In the genomic region with DNA sequence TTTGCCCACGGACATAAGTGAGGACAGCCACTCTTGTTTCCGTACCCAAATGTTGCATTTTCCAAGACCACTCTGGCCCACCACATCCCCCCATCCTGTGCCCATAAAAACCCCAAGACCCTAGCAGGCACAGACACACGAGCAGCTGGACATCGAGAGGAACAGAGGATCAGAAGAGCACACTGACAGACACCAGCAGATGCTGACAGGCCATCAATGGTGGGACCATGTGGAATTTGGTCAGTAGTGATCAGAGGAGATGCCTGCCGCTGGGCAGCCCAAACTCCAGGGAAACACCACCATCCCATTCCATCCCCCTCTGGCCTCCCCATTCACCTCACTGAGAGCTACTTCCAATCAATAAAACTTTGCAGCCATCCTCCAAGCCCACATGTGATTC, we compare ENCODE assay signal across 17 cellular contexts.
A peak's percentile ranks its signal among the peaks of the same experiment; 100 is the strongest.
DNase-seq lines count a peak whose midpoint lies in the region; ATAC-seq and TF ChIP-seq lines count a peak whose summit lies in the region.
"Had no signal": no experiment of that assay in that cellular context is flagged by ENCODE, and none has a peak within 500 bp of the region (broad histone marks: within the 10 kb centered on the region; RNA-seq: fewer than 3 reads in every experiment).

No MANE protein-coding gene starts in this region.

- H3K27me3 Mint-ChIP-seq in activated T-helper 1 cell treated with anti-CD3 and anti-CD28 coated beads, Interleukin-12 subunit alpha, Interleukin-12 subunit beta, Interleukin-2, Interleukin-4 antibody, amounts not matched to agents 30 ng/mL and 10 ng/mL and 1 ng/mL, durations not matched to agents 14 hours and 24 hours and 36 hours (ENCODE audit: insufficient read depth), result no peaks in the 10 kb centered on the region
- H3K27me3 Mint-ChIP-seq in activated CD4-positive, alpha-beta memory T cell treated with anti-CD3 and anti-CD28 coated beads, Interleukin-2, amount 10 ng/mL, durations not matched to agents 7 days and 5 days, result no peaks in the 10 kb centered on the region

- POLR2A ChIA-PET in activated CD4-positive, alpha-beta memory T cell treated with anti-CD3 and anti-CD28 coated beads, Interleukin-2, amount 10 ng/mL, durations not matched to agents 7 days and 5 days (lab: Charles Lee), result no interaction called here

- WGBS in lung, 2 donors, result 91 to 94% methylated on average over 5 of the region's 5 CpGs
- WGBS in psoas muscle, 3 donors, result 73 to 86% (median 79%) methylated on average over 5 of the region's 5 CpGs

- no peaks in the 10 kb centered on the region for H3K36me3 Mint-ChIP-seq in activated T-helper 1 cell treated with anti-CD3 and anti-CD28 coated beads, Interleukin-12 subunit alpha, Interleukin-12 subunit beta, Interleukin-2, Interleukin-4 antibody, amounts not matched to agents 30 ng/mL and 10 ng/mL and 1 ng/mL, durations not matched to agents 14 hours and 24 hours and 36 hours (ENCODE audit: low read depth)
- H3K36me3 Mint-ChIP-seq in activated CD4-positive, alpha-beta memory T cell treated with anti-CD3 and anti-CD28 coated beads, Interleukin-2, amount 10 ng/mL, durations not matched to agents 7 days and 5 days (ENCODE audit: low read depth), result no peaks in the 10 kb centered on the region

- TF ChIP-seq CTCF in lung (IDR thresholded peaks at IDR 0.05; ENCODE audit: control extremely low read depth, extremely low read depth) (no peak), psoas muscle (IDR thresholded peaks at IDR 0.05) (no peak)

- CTCF ChIA-PET in activated CD4-positive, alpha-beta memory T cell treated with anti-CD3 and anti-CD28 coated beads, Interleukin-2, amount 10 ng/mL, durations not matched to agents 7 days and 5 days (lab: Charles Lee), result no interaction called here

- H3K4me3 ChIP-seq in HUES6 (ENCODE audit: low read depth, low read length) (no peak overlapping the region), SJCRH30 (no peak overlapping the region), lung (no peak overlapping the region), psoas muscle (no peak overlapping the region)

- no peak overlapping the region for H3K9ac ChIP-seq in HUES6 (ENCODE audit: low read length)

- H3K27me3 ChIP-seq in HUES6 (ENCODE audit: control insufficient read depth, insufficient read depth, low read length) (no peaks in the 10 kb centered on the region), SJCRH30 (no peaks in the 10 kb centered on the region), lung (ENCODE audit: control insufficient read depth, insufficient read depth) (no peaks in the 10 kb centered on the region), psoas muscle (ENCODE audit: insufficient read depth in 3 of 3, low read length in 2 of 3) (no peaks in the 10 kb centered on the region)

- H3K4me1 Mint-ChIP-seq in activated T-helper 1 cell treated with anti-CD3 and anti-CD28 coated beads, Interleukin-12 subunit alpha, Interleukin-12 subunit beta, Interleukin-2, Interleukin-4 antibody, amounts not matched to agents 30 ng/mL and 10 ng/mL and 1 ng/mL, durations not matched to agents 14 hours and 24 hours and 36 hours (ENCODE audit: low read depth), result no peaks in the 10 kb centered on the region
- no peaks in the 10 kb centered on the region for H3K4me1 Mint-ChIP-seq in activated CD4-positive, alpha-beta memory T cell treated with anti-CD3 and anti-CD28 coated beads, Interleukin-2, amount 10 ng/mL, durations not matched to agents 7 days and 5 days

- H3K9me3 Mint-ChIP-seq in activated T-helper 1 cell treated with anti-CD3 and anti-CD28 coated beads, Interleukin-12 subunit alpha, Interleukin-12 subunit beta, Interleukin-2, Interleukin-4 antibody, amounts not matched to agents 30 ng/mL and 10 ng/mL and 1 ng/mL, durations not matched to agents 14 hours and 24 hours and 36 hours, result no peaks in the 10 kb centered on the region
- peaks cover 5% of the 10 kb centered on the region for H3K9me3 Mint-ChIP-seq in activated CD4-positive, alpha-beta memory T cell treated with anti-CD3 and anti-CD28 coated beads, Interleukin-2, amount 10 ng/mL, durations not matched to agents 7 days and 5 days

- peak; percentile 11 for ATAC-seq in lung (ENCODE audit: insufficient read depth, low FRiP score)
- peak in 2 of 4 donors; percentile 9 to 15 for ATAC-seq in psoas muscle
- no peak for ATAC-seq in HG02884 (IDR thresholded peaks at IDR 0.05; ENCODE audit: unreplicated experiment)
- ATAC-seq in HG02678 (IDR thresholded peaks at IDR 0.05; ENCODE audit: unreplicated experiment), result no peak

- intact Hi-C loops in psoas muscle (cut with DNase I), result no loop called here
- intact Hi-C loops in activated T-helper 1 cell treated with anti-CD3 and anti-CD28 coated beads, Interleukin-12 subunit alpha, Interleukin-12 subunit beta, Interleukin-2, Interleukin-4 antibody, amounts not matched to agents 30 ng/mL and 10 ng/mL and 1 ng/mL, durations not matched to agents 14 hours and 24 hours and 36 hours (cut with micrococcal nuclease), result no loop called here

- DNase-seq in SJCRH30 (peak; percentile 22 to 50), lung (ENCODE audit: low spot score) (no peak), psoas muscle (peak in 1 of 2 donors; percentile 40)
- DNase-seq in activated T-helper 1 cell treated with anti-CD3 and anti-CD28 coated beads, Interleukin-12 subunit alpha, Interleukin-12 subunit beta, Interleukin-2, Interleukin-4 antibody, amounts not matched to agents 30 ng/mL and 10 ng/mL and 1 ng/mL, durations not matched to agents 14 hours and 24 hours and 36 hours (ENCODE audit: low spot score), result no peak
- DNase-seq in activated CD4-positive, alpha-beta memory T cell treated with anti-CD3 and anti-CD28 coated beads, Interleukin-2, amount 10 ng/mL, durations not matched to agents 7 days and 5 days, result no peak
- DNase-seq: COR-L47, GF-D8, KBM-7, NCI-H1436, NCI-H2029, NCI-H2171 treated with DMSO at 0.1 percent for 48 hours, NCI-H446 treated with DMSO at 0.1 percent for 48 hours, RPMI8226 had no signal

- H3K4me1 ChIP-seq in HUES6 (ENCODE audit: control insufficient read depth, insufficient read depth, low read length) (peaks cover 28% of the 10 kb centered on the region), SJCRH30 (peaks cover 2% of the 10 kb centered on the region; the same call in 1 of the 2 replicates), lung (ENCODE audit: control insufficient read depth in 2 of 2, insufficient read depth in 2 of 2, low read length in 2 of 2) (no peaks in the 10 kb centered on the region), psoas muscle (peaks cover 13% of the 10 kb centered on the region)

- H3K27ac ChIP-seq in HUES6 (ENCODE audit: low read depth, low read length), result 0 out of 2 replicates have a peak overlapping the region, but pooled peaks have one; percentile 5
- no peak overlapping the region for H3K27ac ChIP-seq in SJCRH30
- H3K27ac ChIP-seq in lung (ENCODE audit: low read depth in 1 of 2, low read length in 1 of 2), result no peak overlapping the region
- peak overlapping the region; percentile 88 for H3K27ac ChIP-seq in psoas muscle
- H3K27ac ChIP-seq: HL-60 had no signal

- no peak overlapping the region for H3K4me3 Mint-ChIP-seq in activated T-helper 1 cell treated with anti-CD3 and anti-CD28 coated beads, Interleukin-12 subunit alpha, Interleukin-12 subunit beta, Interleukin-2, Interleukin-4 antibody, amounts not matched to agents 30 ng/mL and 10 ng/mL and 1 ng/mL, durations not matched to agents 14 hours and 24 hours and 36 hours
- H3K4me3 Mint-ChIP-seq in activated CD4-positive, alpha-beta memory T cell treated with anti-CD3 and anti-CD28 coated beads, Interleukin-2, amount 10 ng/mL, durations not matched to agents 7 days and 5 days, result no peak overlapping the region

- no peaks in the 10 kb centered on the region for H3K36me3 ChIP-seq in HUES6 (ENCODE audit: control insufficient read depth, insufficient read depth, low read length)
- no peaks in the 10 kb centered on the region for H3K36me3 ChIP-seq in SJCRH30
- H3K36me3 ChIP-seq in lung (ENCODE audit: control insufficient read depth in 2 of 2, insufficient read depth in 2 of 2, low read length in 2 of 2), result no peaks in the 10 kb centered on the region
- no peaks in the 10 kb centered on the region for H3K36me3 ChIP-seq in psoas muscle (ENCODE audit: insufficient read depth in 1 of 2, low read depth in 1 of 2)

- no peak overlapping the region for H3K27ac Mint-ChIP-seq in activated T-helper 1 cell treated with anti-CD3 and anti-CD28 coated beads, Interleukin-12 subunit alpha, Interleukin-12 subunit beta, Interleukin-2, Interleukin-4 antibody, amounts not matched to agents 30 ng/mL and 10 ng/mL and 1 ng/mL, durations not matched to agents 14 hours and 24 hours and 36 hours
- no peak overlapping the region for H3K27ac Mint-ChIP-seq in activated CD4-positive, alpha-beta memory T cell treated with anti-CD3 and anti-CD28 coated beads, Interleukin-2, amount 10 ng/mL, durations not matched to agents 7 days and 5 days

- H3K9me3 ChIP-seq in HUES6 (ENCODE audit: control insufficient read depth, insufficient read depth, low read depth, low read length) (no peaks in the 10 kb centered on the region), SJCRH30 (replicated peaks) (no peaks in the 10 kb centered on the region), lung (ENCODE audit: control insufficient read depth in 2 of 2, insufficient read depth in 1 of 2, low read length in 1 of 2) (peaks cover 0 to 10% of the 10 kb centered on the region in 2 donors), psoas muscle (no peaks in the 10 kb centered on the region)

Comparison
In these comparisons a context has a peak if more than half of its experiments do, and no peak if none do; other contexts are left out.
1. H3K27ac ChIP-seq: peak in HUES6 (single experiment) and psoas muscle (single experiment); none in SJCRH30 (single experiment) and lung (0 of 2).
2. DNase-seq: peak in SJCRH30 (2 of 2); none in lung (single experiment), activated T-helper 1 cell treated with anti-CD3 and anti-CD28 coated beads, Interleukin-12 subunit alpha, Interleukin-12 subunit beta, Interleukin-2, Interleukin-4 antibody, amounts not matched to agents 30 ng/mL and 10 ng/mL and 1 ng/mL, durations not matched to agents 14 hours and 24 hours and 36 hours (single experiment) and activated CD4-positive, alpha-beta memory T cell treated with anti-CD3 and anti-CD28 coated beads, Interleukin-2, amount 10 ng/mL, durations not matched to agents 7 days and 5 days (single experiment).